ENCODE assay signal across 6 cellular contexts in genomic region chr12:120261951-120262851, GRCh38. TPM values are rescaled to one million over a fixed set of nuclear protein-coding genes. Genes with fewer than 3 reads are reported as not detected.
DNase-seq lines count a peak whose midpoint lies in the region; ATAC-seq and TF ChIP-seq lines count a peak whose summit lies in the region.

No MANE protein-coding gene starts in this region.

- H3K4me1 ChIP-seq in Peyer's patch (peaks cover 0 to 68% (median 3%) of the 10 kb centered on the region in 4 donors), spleen (peaks cover 29 to 96% (median 86%) of the 10 kb centered on the region in 6 donors)

- intact Hi-C loops in spleen (cut with DNase I; ENCODE audit: low total_unique reads): loop anchor here (2.0 to 10.0 kb wide), 2 partner anchors 31 to 47 kb away; no protein-coding TSS in a partner anchor

- TF ChIP-seq CTCF in Peyer's patch (IDR thresholded peaks at IDR 0.05) (no peak), epithelial cell of proximal tubule (conservative IDR thresholded peaks at IDR 0.05; ENCODE audit: low read depth, low read length) (no peak), spleen (IDR thresholded peaks at IDR 0.05 in 8 of 11, conservative IDR thresholded peaks at IDR 0.05 in 3 of 11) (no peak)

- no peaks in the 10 kb centered on the region for H3K36me3 ChIP-seq in Peyer's patch
- peaks cover 0 to 21% (median 0%) of the 10 kb centered on the region in 6 donors for H3K36me3 ChIP-seq in spleen

- H3K9me3 ChIP-seq in Peyer's patch: no peaks in the 10 kb centered on the region
- no peaks in the 10 kb centered on the region for H3K9me3 ChIP-seq in spleen

- ATAC-seq in HG03095 (IDR thresholded peaks at IDR 0.05; ENCODE audit: unreplicated experiment) (no peak), HG02970 (IDR thresholded peaks at IDR 0.05; ENCODE audit: low FRiP score, unreplicated experiment) (no peak)

- TF ChIP-seq POLR2A in Peyer's patch (IDR thresholded peaks at IDR 0.05) (no peak), spleen (IDR thresholded peaks at IDR 0.05) (no peak)

- peak; percentile 26 to 80 (median 67) for DNase-seq in Peyer's patch
- no peak for DNase-seq in epithelial cell of proximal tubule (ENCODE audit: low read depth)
- DNase-seq in spleen: no peak
- DNase-seq in NAMALWA (ENCODE audit: low spot score): no peak

- H3K27ac ChIP-seq in Peyer's patch: peak overlapping the region; percentile 56 to 96 (median 89)
- peak overlapping the region; percentile 27 to 97 (median 94) for H3K27ac ChIP-seq in spleen

- WGBS in spleen, 5 donors: 55 to 70% (median 58%) methylated on average over 10 of the region's 10 CpGs

- H3K4me3 ChIP-seq in Peyer's patch: peak overlapping the region in 2 of 4 donors; percentile 98 to 100
- H3K4me3 ChIP-seq in epithelial cell of proximal tubule (ENCODE audit: low read depth, low read length): peak overlapping the region; percentile 82
- peak overlapping the region in 7 of 8 donors; percentile 61 to 93 (median 74) for H3K4me3 ChIP-seq in spleen

- H3K27me3 ChIP-seq in Peyer's patch: no peaks in the 10 kb centered on the region
- peaks cover 0 to 37% (median 0%) of the 10 kb centered on the region in 7 donors for H3K27me3 ChIP-seq in spleen (replicated peaks in 1 of 7)

RNA-seq across cellular contexts. Expression of gene PXN, which starts 3.3 kb away (rescaled TPM):
- 100 to 1,000 TPM; 138 to 204 (median 177) TPM for total RNA-seq in Peyer's patch
- 84.5 and 100 TPM in 2 replicates for total RNA-seq in epithelial cell of proximal tubule
- 100 to 1,000 TPM in 5 of 7 donors, 10 to 100 TPM in 2; 91.8 to 161 (median 149) TPM for total RNA-seq in spleen
- 10 to 100 TPM; 22.3 to 49.8 (median 35.6) TPM for polyA plus RNA-seq in spleen

RNA-seq across cellular contexts. Expression of gene RNU4-2, which starts 29.5 kb away (rescaled TPM):
- under 1 TPM; under 0.01 TPM for total RNA-seq in Peyer's patch
- total RNA-seq in epithelial cell of proximal tubule: under 0.01 TPM in 2 replicates
- total RNA-seq in spleen: over 10,000 TPM in 4 of 7 donors, under 1 TPM in 3; under 0.01 to 20,748 (median 15,186) TPM
- not detected for polyA plus RNA-seq in spleen

RNA-seq across cellular contexts. Expression of gene RNU4-1, which starts 30.8 kb away (rescaled TPM):
- total RNA-seq in Peyer's patch: under 1 TPM; under 0.01 TPM
- total RNA-seq in epithelial cell of proximal tubule: under 0.01 TPM in 2 replicates
- total RNA-seq in spleen: 1,000 to 10,000 TPM in 4 of 7 donors, under 1 TPM in 2, not detected in 1; under 0.01 to 7,358 (median 2,736) TPM
- not detected for polyA plus RNA-seq in spleen

RNA-seq across cellular contexts. Expression of gene SIRT4, which starts 39.9 kb away (rescaled TPM):
- total RNA-seq in Peyer's patch (1 to 10 TPM; 3.2 to 6.3 (median 4.2) TPM), epithelial cell of proximal tubule (0.35 and 1.2 TPM in 2 replicates), spleen (1 to 10 TPM in 6 of 7 donors, under 1 TPM in 1; 0.66 to 2.6 (median 1.7) TPM)
- polyA plus RNA-seq in spleen: 1 to 10 TPM; 1.2 to 1.4 (median 1.3) TPM

Comparison
In these comparisons a context has a peak if more than half of its experiments do, and no peak if none do; other contexts are left out.
1. DNase-seq: peak in Peyer's patch (3 of 3); none in epithelial cell of proximal tubule (single experiment), spleen (single experiment) and NAMALWA (single experiment).